In genomic region chr12:27534765-27535161, GRCh38 we compare ENCODE assay signal across 10 cellular contexts. TPM values are rescaled to one million over a fixed set of nuclear protein-coding genes. Genes with fewer than 3 reads are reported as not detected.
DNase-seq lines count a peak whose midpoint lies in the region; ATAC-seq lines count a peak whose summit lies in the region.
"Had no signal": no experiment of that assay in that cellular context is flagged by ENCODE, and none has a peak within 500 bp of the region (broad histone marks: within the 10 kb centered on the region; RNA-seq: fewer than 3 reads in every experiment).

No MANE protein-coding gene starts in this region.

- DNase-seq in activated T-cell treated with anti-CD3 and anti-CD28 coated beads, Interleukin-2, amount 50 U/mL, for 72 hours: no peak
- no peak for DNase-seq in activated T-cell treated with anti-CD3 and anti-CD28 coated beads, Interleukin-2, amount 50 U/mL, for 1 hour
- DNase-seq in stimulated activated naive CD8-positive, alpha-beta T cell treated with anti-CD3 and anti-CD28 coated beads, Interleukin-15, amount 100 ng/mL, for 72 hours: peak in 1 of 2 donors; percentile 13
- no peak for DNase-seq in LoVo (ENCODE audit: low spot score)
- no peak for DNase-seq in HT-29 (ENCODE audit: low spot score)
- DNase-seq in NCI-H2107 treated with DMSO at 0.1 percent for 48 hours (lab: John Stamatoyannopoulos, UW; ENCODE audit: unreplicated experiment): no peak
- DNase-seq: NCI-H446 treated with DMSO at 0.1 percent for 48 hours had no signal

- peaks cover 52% of the 10 kb centered on the region for H3K4me1 Mint-ChIP-seq in activated T-cell treated with anti-CD3 and anti-CD28 coated beads, Interleukin-2, amount 50 U/mL, for 72 hours (ENCODE audit: low read depth)
- peaks cover 17% of the 10 kb centered on the region for H3K4me1 Mint-ChIP-seq in activated T-helper 17 cell treated with anti-CD3 and anti-CD28 coated beads, Interleukin-2, amount 50 U/mL, for 72 hours
- peaks cover 59% of the 10 kb centered on the region for H3K4me1 Mint-ChIP-seq in stimulated activated naive CD8-positive, alpha-beta T cell treated with anti-CD3 and anti-CD28 coated beads, Interleukin-15, amount 100 ng/mL, for 72 hours

- no peaks in the 10 kb centered on the region for H3K36me3 Mint-ChIP-seq in activated T-cell treated with anti-CD3 and anti-CD28 coated beads, Interleukin-2, amount 50 U/mL, for 72 hours (ENCODE audit: insufficient read depth in 2 of 2)
- no peaks in the 10 kb centered on the region for H3K36me3 Mint-ChIP-seq in activated T-helper 17 cell treated with anti-CD3 and anti-CD28 coated beads, Interleukin-2, amount 50 U/mL, for 72 hours (ENCODE audit: low read depth)

- H3K27me3 Mint-ChIP-seq in activated T-cell treated with anti-CD3 and anti-CD28 coated beads, Interleukin-2, amount 50 U/mL, for 72 hours (ENCODE audit: low read depth): peaks cover 12% of the 10 kb centered on the region
- H3K27me3 Mint-ChIP-seq in activated T-helper 17 cell treated with anti-CD3 and anti-CD28 coated beads, Interleukin-2, amount 50 U/mL, for 72 hours: peaks cover 3% of the 10 kb centered on the region
- no peaks in the 10 kb centered on the region for H3K27me3 Mint-ChIP-seq in stimulated activated naive CD8-positive, alpha-beta T cell treated with anti-CD3 and anti-CD28 coated beads, Interleukin-15, amount 100 ng/mL, for 72 hours

- H3K4me3 Mint-ChIP-seq in activated T-cell treated with anti-CD3 and anti-CD28 coated beads, Interleukin-2, amount 50 U/mL, for 72 hours: peak overlapping the region in 1 of 2 donors; percentile 61
- H3K4me3 Mint-ChIP-seq in activated T-helper 17 cell treated with anti-CD3 and anti-CD28 coated beads, Interleukin-2, amount 50 U/mL, for 72 hours: peak overlapping the region; percentile 46
- peak overlapping the region in 1 of 2 donors; percentile 45 for H3K4me3 Mint-ChIP-seq in stimulated activated naive CD8-positive, alpha-beta T cell treated with anti-CD3 and anti-CD28 coated beads, Interleukin-15, amount 100 ng/mL, for 72 hours

- ATAC-seq in activated T-cell treated with anti-CD3 and anti-CD28 coated beads, Interleukin-2, amount 50 U/mL, for 72 hours (replicated peaks in 1 of 2): peak; percentile 62 to 71
- peak; percentile 12 for ATAC-seq in HG02852 (IDR thresholded peaks at IDR 0.05; ENCODE audit: unreplicated experiment)
- ATAC-seq in activated T-helper 17 cell treated with anti-CD3 and anti-CD28 coated beads, Interleukin-2, amount 50 U/mL, for 72 hours (replicated peaks): peak; percentile 61
- peak; percentile 88 for ATAC-seq in stimulated activated naive CD8-positive, alpha-beta T cell treated with anti-CD3 and anti-CD28 coated beads, Interleukin-15, amount 100 ng/mL, for 72 hours
- ATAC-seq: HCT116 had no signal

- no peaks in the 10 kb centered on the region for H3K9me3 Mint-ChIP-seq in activated T-cell treated with anti-CD3 and anti-CD28 coated beads, Interleukin-2, amount 50 U/mL, for 72 hours
- H3K9me3 Mint-ChIP-seq in activated T-helper 17 cell treated with anti-CD3 and anti-CD28 coated beads, Interleukin-2, amount 50 U/mL, for 72 hours: no peaks in the 10 kb centered on the region
- H3K9me3 Mint-ChIP-seq in stimulated activated naive CD8-positive, alpha-beta T cell treated with anti-CD3 and anti-CD28 coated beads, Interleukin-15, amount 100 ng/mL, for 72 hours: no peaks in the 10 kb centered on the region

- H3K27ac Mint-ChIP-seq in activated T-cell treated with anti-CD3 and anti-CD28 coated beads, Interleukin-2, amount 50 U/mL, for 72 hours: no peak overlapping the region
- peak overlapping the region; percentile 54 for H3K27ac Mint-ChIP-seq in activated T-helper 17 cell treated with anti-CD3 and anti-CD28 coated beads, Interleukin-2, amount 50 U/mL, for 72 hours
- H3K27ac Mint-ChIP-seq in stimulated activated naive CD8-positive, alpha-beta T cell treated with anti-CD3 and anti-CD28 coated beads, Interleukin-15, amount 100 ng/mL, for 72 hours: no peak overlapping the region

RNA-seq across cellular contexts. Expression of gene PPFIBP1, which starts 10.8 kb away (rescaled TPM):
- total RNA-seq in activated T-cell treated with anti-CD3 and anti-CD28 coated beads, Interleukin-2, amount 50 U/mL, for 72 hours: 1 to 10 TPM; 7.5 to 8.1 TPM
- 10 to 100 TPM; 13.8 to 21.8 TPM for total RNA-seq in activated T-helper 17 cell treated with anti-CD3 and anti-CD28 coated beads, Interleukin-2, amount 50 U/mL, for 72 hours
- total RNA-seq in HT-29 (2014; rRNA removed; shearing (Covaris generic)): 17.6 and 18.4 TPM in 2 replicates

Comparison
In these comparisons a context has a peak if more than half of its experiments do, and no peak if none do; other contexts are left out.
1. ATAC-seq: peak in every context shown above with its lines; median percentile 88 in stimulated activated naive CD8-positive, alpha-beta T cell treated with anti-CD3 and anti-CD28 coated beads, Interleukin-15, amount 100 ng/mL, for 72 hours; 66 in activated T-cell treated with anti-CD3 and anti-CD28 coated beads, Interleukin-2, amount 50 U/mL, for 72 hours; 61 in activated T-helper 17 cell treated with anti-CD3 and anti-CD28 coated beads, Interleukin-2, amount 50 U/mL, for 72 hours; 12 in HG02852.